In genomic region chr12:111426341-111427185, GRCh38 we compare ENCODE assay signal across 2 cellular contexts.
A peak's percentile ranks its signal among the peaks of the same experiment; 100 is the strongest.
TF ChIP-seq lines count a peak whose summit lies in the region.

No MANE protein-coding gene starts in this region.

TF ChIP-seq in H1, 55 proteins besides CTCF, POLR2A, EP300 and RAD21:
- TF ChIP-seq MAFK (IDR thresholded peaks at IDR 0.05; ENCODE audit: low read depth, low read length) (no peak), CBX5 (IDR thresholded peaks at IDR 0.05; ENCODE audit: low read depth, low read length) (no peak), YY1 (IDR thresholded peaks at IDR 0.05; ENCODE audit: low read depth, low read length) (no peak), CHD1 (IDR thresholded peaks at IDR 0.05; ENCODE audit: low read depth, low read length) (no peak), CREB1 (IDR thresholded peaks at IDR 0.05) (no peak), KDM1A (IDR thresholded peaks at IDR 0.05; ENCODE audit: borderline replicate concordance, low read length) (peak; percentile 66; the same call in 1 of the 2 replicates), JUND (IDR thresholded peaks at IDR 0.05; ENCODE audit: low read length) (0 out of 2 replicates have a peak, but pooled peaks have one; percentile 15), SUZ12 (IDR thresholded peaks at IDR 0.05; ENCODE audit: low read length) (no peak), RNF2 (IDR thresholded peaks at IDR 0.05; ENCODE audit: borderline replicate concordance, low read depth, low read length, missing control alignments, poor library complexity, severe bottlenecking) (no peak), TEAD4 (IDR thresholded peaks at IDR 0.05; ENCODE audit: low read depth, low read length) (no peak), TCF12 (IDR thresholded peaks at IDR 0.05; ENCODE audit: low read depth, low read length) (no peak), RBBP5 (IDR thresholded peaks at IDR 0.05; ENCODE audit: borderline replicate concordance, low read depth, low read length) (no peak), NRF1 (IDR thresholded peaks at IDR 0.05; ENCODE audit: low read depth, low read length) (no peak), BRCA1 (IDR thresholded peaks at IDR 0.05; ENCODE audit: low read depth, low read length) (no peak), CHD2 (IDR thresholded peaks at IDR 0.05; ENCODE audit: low read length) (no peak)

TF ChIP-seq in WTC11, 78 proteins besides CTCF, POLR2A, EP300 and RAD21:
- TF ChIP-seq SMAD4 (CRISPR knock-in tag; IDR thresholded peaks at IDR 0.05) = no peak
- no peak for TF ChIP-seq NFE2L1 (CRISPR knock-in tag; IDR thresholded peaks at IDR 0.05)
- no peak for TF ChIP-seq TP53 (CRISPR knock-in tag; IDR thresholded peaks at IDR 0.05)
- TF ChIP-seq ZNF263 (CRISPR knock-in tag; IDR thresholded peaks at IDR 0.05; ENCODE audit: low read depth) = no peak
- TF ChIP-seq TEAD4 (CRISPR knock-in tag; IDR thresholded peaks at IDR 0.05) = no peak
- no peak for TF ChIP-seq ATF2 (CRISPR knock-in tag; IDR thresholded peaks at IDR 0.05; ENCODE audit: borderline replicate concordance, low read depth)
- TF ChIP-seq IRF1 (CRISPR knock-in tag; IDR thresholded peaks at IDR 0.05) = no peak
- no peak for TF ChIP-seq ATF1 (CRISPR knock-in tag; IDR thresholded peaks at IDR 0.05)
- no peak for TF ChIP-seq AFF4 (CRISPR knock-in tag; IDR thresholded peaks at IDR 0.05; ENCODE audit: borderline replicate concordance)
- TF ChIP-seq ZNF532 (CRISPR knock-in tag; IDR thresholded peaks at IDR 0.05; ENCODE audit: borderline replicate concordance) = no peak
- no peak for TF ChIP-seq IRF2 (CRISPR knock-in tag; IDR thresholded peaks at IDR 0.05; ENCODE audit: borderline replicate concordance, low read depth)
- TF ChIP-seq ETV6 (CRISPR knock-in tag; IDR thresholded peaks at IDR 0.05) = no peak
